27 cellular contexts compared by ENCODE assay signal in the genomic region with DNA sequence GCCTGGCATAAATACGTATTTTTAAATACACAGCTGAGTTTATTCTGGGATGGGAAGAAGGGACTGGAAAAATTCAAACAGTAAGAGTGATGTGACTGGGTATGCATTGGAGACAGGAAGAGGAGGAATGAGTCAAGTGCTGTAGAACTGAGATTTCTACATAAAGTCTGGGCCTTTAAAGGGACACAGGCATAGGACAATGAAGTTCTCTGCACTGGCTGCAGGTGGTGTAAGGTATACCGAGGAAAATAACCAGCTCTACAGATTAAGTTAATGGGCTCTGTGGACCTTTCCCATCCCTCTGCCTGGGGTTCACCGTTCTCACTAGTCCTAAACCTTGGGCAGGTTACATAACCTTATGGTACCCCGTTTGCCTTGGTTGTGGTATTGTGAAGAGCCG.
DNase-seq lines count a peak whose midpoint lies in the region; ATAC-seq and TF ChIP-seq lines count a peak whose summit lies in the region.
"Had no signal": no experiment of that assay in that cellular context is flagged by ENCODE, and none has a peak within 500 bp of the region (broad histone marks: within the 10 kb centered on the region; RNA-seq: fewer than 3 reads in every experiment).

No MANE protein-coding gene starts in this region.

- no peaks in the 10 kb centered on the region for H3K27me3 ChIP-seq in endodermal cell (ENCODE audit: control insufficient read depth, insufficient read depth, low read length, poor library complexity, severe bottlenecking)
- H3K27me3 ChIP-seq: pancreas, upper lobe of right lung had no signal

- peaks cover 17% of the 10 kb centered on the region for H3K36me3 Mint-ChIP-seq in activated naive CD8-positive, alpha-beta T cell
- H3K36me3 Mint-ChIP-seq in activated naive CD8-positive, alpha-beta T cell treated with anti-CD3 and anti-CD28 coated beads for 36 hours, result peaks cover 37% of the 10 kb centered on the region
- peaks cover 29% of the 10 kb centered on the region for H3K36me3 Mint-ChIP-seq in endodermal cell (ENCODE audit: low read depth)
- peaks cover 25 to 46% of the 10 kb centered on the region in 2 donors for H3K36me3 Mint-ChIP-seq in stimulated activated naive B cell treated with anti-CD40 and anti-IgM and Interleukin-4, amounts not matched to agents 10 μg/mL and 1 μg/mL and 100 μg/mL, for 72 hours

- peaks cover 5% of the 10 kb centered on the region for H3K4me1 Mint-ChIP-seq in activated naive CD8-positive, alpha-beta T cell (ENCODE audit: low read depth)
- H3K4me1 Mint-ChIP-seq in activated naive CD8-positive, alpha-beta T cell treated with anti-CD3 and anti-CD28 coated beads for 36 hours, result no peaks in the 10 kb centered on the region
- peaks cover 32% of the 10 kb centered on the region for H3K4me1 Mint-ChIP-seq in endodermal cell
- peaks cover 2 to 5% of the 10 kb centered on the region in 2 donors for H3K4me1 Mint-ChIP-seq in stimulated activated naive B cell treated with anti-CD40 and anti-IgM and Interleukin-4, amounts not matched to agents 10 μg/mL and 1 μg/mL and 100 μg/mL, for 72 hours
- H3K4me1 Mint-ChIP-seq: nephron had no signal

- no peak overlapping the region for H3K4me3 Mint-ChIP-seq in activated naive CD8-positive, alpha-beta T cell
- no peak overlapping the region for H3K4me3 Mint-ChIP-seq in activated naive CD8-positive, alpha-beta T cell treated with anti-CD3 and anti-CD28 coated beads for 36 hours
- no peak overlapping the region for H3K4me3 Mint-ChIP-seq in endodermal cell
- no peak overlapping the region for H3K4me3 Mint-ChIP-seq in stimulated activated naive B cell treated with anti-CD40 and anti-IgM and Interleukin-4, amounts not matched to agents 10 μg/mL and 1 μg/mL and 100 μg/mL, for 72 hours
- H3K4me3 Mint-ChIP-seq: nephron had no signal

- DNase-seq in activated naive CD8-positive, alpha-beta T cell treated with anti-CD3 and anti-CD28 coated beads for 36 hours, result no peak
- DNase-seq in HT1080 (ENCODE audit: low read depth), result peak; percentile 19
- DNase-seq in endodermal cell, result peak; percentile 64
- DNase-seq in stimulated activated naive B cell treated with anti-CD40 and anti-IgM and Interleukin-4, amounts not matched to agents 10 μg/mL and 1 μg/mL and 100 μg/mL, for 72 hours, result no peak
- DNase-seq in activated CD8-positive, alpha-beta memory T cell treated with anti-CD3 and anti-CD28 coated beads, Interleukin-2, amount 50 U/mL, for 4 hours, result no peak
- DNase-seq: activated CD4-positive, alpha-beta T cell treated with anti-CD3 and anti-CD28 coated beads for 1 hour; activated CD8-positive, alpha-beta memory T cell treated with anti-CD3 and anti-CD28 coated beads for 24 hours; activated T-cell treated with anti-CD3 and anti-CD28 coated beads, Interleukin-2, amount 50 U/mL, for 1 hour; C1 segment of cervical spinal cord; Caco-2; DMS79 treated with DMSO at 0.1 percent for 48 hours; effector CD4-positive, alpha-beta T cell; head of caudate nucleus; kidney glomerular epithelial cell; lower lobe of right lung; mucosa of descending colon; NCI-H1092 treated with DMSO at 0.1 percent for 48 hours; NCI-H187; NCI-H524 treated with DMSO at 0.1 percent for 48 hours; pancreas; stimulated activated CD4-positive, alpha-beta T cell treated with anti-CD3 and anti-CD28 coated beads, Interleukin-2, amount 100 ng/mL, for 48 hours; T-helper 1 cell; upper lobe of right lung had no signal

- peak overlapping the region; percentile 50 for H3K27ac Mint-ChIP-seq in activated naive CD8-positive, alpha-beta T cell
- H3K27ac Mint-ChIP-seq in activated naive CD8-positive, alpha-beta T cell treated with anti-CD3 and anti-CD28 coated beads for 36 hours, result no peak overlapping the region
- peak overlapping the region; percentile 62 for H3K27ac Mint-ChIP-seq in endodermal cell
- H3K27ac Mint-ChIP-seq in stimulated activated naive B cell treated with anti-CD40 and anti-IgM and Interleukin-4, amounts not matched to agents 10 μg/mL and 1 μg/mL and 100 μg/mL, for 72 hours, result peak overlapping the region; percentile 38
- H3K27ac Mint-ChIP-seq: nephron had no signal

- peaks cover 4% of the 10 kb centered on the region for H3K9me3 Mint-ChIP-seq in activated naive CD8-positive, alpha-beta T cell (ENCODE audit: low read depth)
- H3K9me3 Mint-ChIP-seq in activated naive CD8-positive, alpha-beta T cell treated with anti-CD3 and anti-CD28 coated beads for 36 hours, result no peaks in the 10 kb centered on the region
- H3K9me3 Mint-ChIP-seq in endodermal cell, result no peaks in the 10 kb centered on the region
- peaks cover 0 to 2% of the 10 kb centered on the region in 2 donors for H3K9me3 Mint-ChIP-seq in stimulated activated naive B cell treated with anti-CD40 and anti-IgM and Interleukin-4, amounts not matched to agents 10 μg/mL and 1 μg/mL and 100 μg/mL, for 72 hours
- H3K9me3 Mint-ChIP-seq: nephron had no signal

- H3K27ac ChIP-seq in endodermal cell (ENCODE audit: low read depth, low read length), result no peak overlapping the region
- H3K27ac ChIP-seq: epithelial cell of prostate, lower lobe of right lung, pancreas, upper lobe of right lung had no signal

- peak in 1 of 2 donors; percentile 22 for ATAC-seq in stimulated activated naive B cell treated with anti-CD40 and anti-IgM and Interleukin-4, amounts not matched to agents 10 μg/mL and 1 μg/mL and 100 μg/mL, for 72 hours (replicated peaks)
- no peak for ATAC-seq in HG03159 (IDR thresholded peaks at IDR 0.05; ENCODE audit: unreplicated experiment)
- ATAC-seq: lower lobe of right lung, mucosa of descending colon, pancreas, upper lobe of right lung had no signal

- H3K9ac ChIP-seq in endodermal cell (ENCODE audit: extremely low read depth, low read length, poor library complexity, severe bottlenecking), result no peak overlapping the region

- no peaks in the 10 kb centered on the region for H3K9me3 ChIP-seq in endodermal cell (ENCODE audit: control insufficient read depth, low read length)
- H3K9me3 ChIP-seq: Caco-2, lower lobe of right lung, mucosa of descending colon, pancreas, upper lobe of right lung had no signal

- peaks cover 9% of the 10 kb centered on the region for H3K4me1 ChIP-seq in endodermal cell (ENCODE audit: control insufficient read depth, insufficient read depth, low read length)

- no peaks in the 10 kb centered on the region for H3K27me3 Mint-ChIP-seq in activated naive CD8-positive, alpha-beta T cell
- no peaks in the 10 kb centered on the region for H3K27me3 Mint-ChIP-seq in activated naive CD8-positive, alpha-beta T cell treated with anti-CD3 and anti-CD28 coated beads for 36 hours
- H3K27me3 Mint-ChIP-seq in endodermal cell (ENCODE audit: insufficient read depth), result no peaks in the 10 kb centered on the region
- no peaks in the 10 kb centered on the region for H3K27me3 Mint-ChIP-seq in stimulated activated naive B cell treated with anti-CD40 and anti-IgM and Interleukin-4, amounts not matched to agents 10 μg/mL and 1 μg/mL and 100 μg/mL, for 72 hours

- H3K4me3 ChIP-seq in endodermal cell (ENCODE audit: low read length), result no peak overlapping the region
- H3K4me3 ChIP-seq: lower lobe of right lung, mucosa of descending colon, pancreas, upper lobe of right lung had no signal

- H3K36me3 ChIP-seq in endodermal cell (ENCODE audit: control insufficient read depth, insufficient read depth, low read length), result peaks cover 51% of the 10 kb centered on the region
- H3K36me3 ChIP-seq: lower lobe of right lung, pancreas had no signal

- 94 to 100% methylated on average over 3 to 5 of the region's 5 CpGs for WGBS in endodermal cell (ENCODE audit: insufficient coverage in 1 of 2, insufficient read length in 1 of 2), 2 experiments

- peak; percentile 61 for TF ChIP-seq CTCF in endodermal cell (conservative IDR thresholded peaks at IDR 0.05)

Comparison
In these comparisons a context has a peak if more than half of its experiments do, and no peak if none do; other contexts are left out.
1. DNase-seq: peak in HT1080 (single experiment) and endodermal cell (single experiment); none in activated naive CD8-positive, alpha-beta T cell treated with anti-CD3 and anti-CD28 coated beads for 36 hours (single experiment), stimulated activated naive B cell treated with anti-CD40 and anti-IgM and Interleukin-4, amounts not matched to agents 10 μg/mL and 1 μg/mL and 100 μg/mL, for 72 hours (single experiment) and activated CD8-positive, alpha-beta memory T cell treated with anti-CD3 and anti-CD28 coated beads, Interleukin-2, amount 50 U/mL, for 4 hours (single experiment).